In genomic region chr4:23327120-23327519, GRCh38 we compare ENCODE assay signal across 31 cellular contexts.
"Had no signal": no experiment of that assay in that cellular context is flagged by ENCODE, and none has a peak within 500 bp of the region (broad histone marks: within the 10 kb centered on the region; RNA-seq: fewer than 3 reads in every experiment).

No MANE protein-coding gene starts in this region.

- H3K4me1 ChIP-seq: ascending aorta, body of pancreas had no signal

- H3K36me3 ChIP-seq: ascending aorta, brain microvascular endothelial cell, cardiac muscle cell had no signal

- H3K9me3 ChIP-seq: ascending aorta, body of pancreas had no signal

- H3K27ac ChIP-seq: ascending aorta, body of pancreas, brain microvascular endothelial cell, cardiac muscle cell, VCaP had no signal

- H3K4me3 ChIP-seq: ascending aorta, body of pancreas, cardiac muscle cell had no signal

- DNase-seq: activated B cell treated with CpG ODN at 0.5 μM for 24 hours; activated CD4-positive, alpha-beta memory T cell treated with anti-CD3 and anti-CD28 coated beads for 36 hours; activated CD4-positive, alpha-beta T cell treated with anti-CD3 and anti-CD28 coated beads for 4 hours; activated CD4-positive, alpha-beta T cell treated with anti-CD3 and anti-CD28 coated beads, Interleukin-2, amount 10 ng/mL, durations not matched to agents 24 days and 14 days; activated CD4-positive, alpha-beta T cell treated with anti-CD3 and anti-CD28 coated beads, Interleukin-2, amount 50 U/mL, for 1 hour; activated CD4-positive, alpha-beta T cell treated with anti-CD3 and anti-CD28 coated beads, Interleukin-2, amount 50 U/mL, for 4 hours; activated CD4-positive, CD25-positive, alpha-beta regulatory T cell treated with anti-CD3 and anti-CD28 coated beads, Interleukin-2, amount 50 U/mL, for 72 hours; activated CD8-positive, alpha-beta memory T cell treated with anti-CD3 and anti-CD28 coated beads, Interleukin-2, amount 50 U/mL, for 4 hours; activated CD8-positive, alpha-beta T cell treated with anti-CD3 and anti-CD28 coated beads for 36 hours; activated gamma-delta T cell; activated naive CD4-positive, alpha-beta T cell treated with anti-CD3 and anti-CD28 coated beads, Interleukin-2, amount 10 ng/mL, durations not matched to agents 7 days and 5 days; activated naive CD4-positive, alpha-beta T cell treated with Interleukin-2 at 50 U/mL for 16 hours; activated naive CD8-positive, alpha-beta T cell treated with anti-CD3 and anti-CD28 coated beads, Interleukin-2, amount 10 ng/mL, durations not matched to agents 7 days and 5 days; activated naive CD8-positive, alpha-beta T cell treated with anti-CD3 and anti-CD28 coated beads, Interleukin-2, amount 50 U/mL, for 24 hours; activated T-cell treated with anti-CD3 and anti-CD28 coated beads for 4 hours; activated T-cell treated with anti-CD3 and anti-CD28 coated beads, Interleukin-2, amount 50 U/mL, for 1 hour; activated T-cell treated with anti-CD3 and anti-CD28 coated beads, Interleukin-2, amount 50 U/mL, for 4 hours; activated T-cell treated with anti-CD3 and anti-CD28 coated beads, Interleukin-2, amount 50 U/mL, for 72 hours; amygdala; anterior cingulate cortex; body of pancreas; brain microvascular endothelial cell; caudate nucleus; cerebellar nuclear complex; T-cell; T-helper 17 cell; T1000 had no signal

- ATAC-seq: activated CD8-positive, alpha-beta T cell treated with anti-CD3 and anti-CD28 coated beads for 36 hours; activated naive CD8-positive, alpha-beta T cell treated with anti-CD3 and anti-CD28 coated beads, Interleukin-2, amount 50 U/mL, for 24 hours; activated T-cell treated with anti-CD3 and anti-CD28 coated beads, Interleukin-2, amount 50 U/mL, for 4 hours; activated T-cell treated with anti-CD3 and anti-CD28 coated beads, Interleukin-2, amount 50 U/mL, for 72 hours; activated T-helper 17 cell treated with anti-CD3 and anti-CD28 coated beads, Interleukin-2, amount 50 U/mL, for 72 hours; body of pancreas; T-cell; T-helper 17 cell had no signal

- H3K27me3 ChIP-seq: ascending aorta, body of pancreas, brain microvascular endothelial cell, cardiac muscle cell had no signal
